In the genomic region with DNA sequence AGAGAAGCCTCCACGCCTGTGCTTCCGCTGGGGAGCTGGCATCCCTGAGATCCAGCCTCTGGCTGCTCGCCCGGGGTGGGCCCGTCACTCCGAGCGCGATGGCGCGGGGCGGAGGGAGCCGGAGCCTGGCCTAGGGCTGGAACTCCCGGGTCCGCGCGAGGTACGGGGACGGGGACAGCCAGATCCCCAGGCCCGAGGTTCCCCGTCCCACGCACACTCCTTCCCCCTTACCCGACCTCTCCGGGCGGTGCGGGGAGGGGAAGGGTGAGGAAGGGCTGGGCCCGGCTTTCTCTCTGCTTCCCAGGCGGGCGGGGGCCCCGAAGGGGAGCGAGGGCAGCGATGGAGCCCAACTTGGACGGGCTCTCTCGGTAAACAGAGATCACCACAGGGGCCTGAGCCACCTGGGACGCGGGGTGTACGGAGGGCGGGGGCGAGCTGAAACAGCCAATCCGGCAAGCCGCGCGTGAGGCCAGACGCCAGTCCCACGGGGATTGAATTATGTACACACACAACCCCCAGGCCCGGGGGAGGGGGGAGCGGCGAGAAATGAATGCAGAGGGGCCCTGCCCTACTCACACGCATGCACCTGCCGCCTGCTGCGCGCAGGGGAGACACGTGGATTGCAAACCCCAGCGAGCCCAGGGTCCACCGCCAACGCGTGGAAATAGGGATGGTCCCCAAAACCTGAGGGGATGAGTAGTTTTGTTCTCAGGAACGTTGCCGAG, we compare ENCODE assay signal across 8 cellular contexts. TPM values are rescaled to one million over a fixed set of nuclear protein-coding genes. Genes with fewer than 3 reads are reported as not detected.
A peak's percentile ranks its signal among the peaks of the same experiment; 100 is the strongest.
DNase-seq lines count a peak whose midpoint lies in the region; ATAC-seq, FAIRE-seq and TF ChIP-seq lines count a peak whose summit lies in the region.

A gene with protein sequence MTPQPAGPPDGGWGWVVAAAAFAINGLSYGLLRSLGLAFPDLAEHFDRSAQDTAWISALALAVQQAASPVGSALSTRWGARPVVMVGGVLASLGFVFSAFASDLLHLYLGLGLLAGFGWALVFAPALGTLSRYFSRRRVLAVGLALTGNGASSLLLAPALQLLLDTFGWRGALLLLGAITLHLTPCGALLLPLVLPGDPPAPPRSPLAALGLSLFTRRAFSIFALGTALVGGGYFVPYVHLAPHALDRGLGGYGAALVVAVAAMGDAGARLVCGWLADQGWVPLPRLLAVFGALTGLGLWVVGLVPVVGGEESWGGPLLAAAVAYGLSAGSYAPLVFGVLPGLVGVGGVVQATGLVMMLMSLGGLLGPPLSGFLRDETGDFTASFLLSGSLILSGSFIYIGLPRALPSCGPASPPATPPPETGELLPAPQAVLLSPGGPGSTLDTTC (minus strand): TSS at position 549 of the 725 bp plus-strand sequence. CDS start 579 bp downstream, outside the sequence.

- H3K9me3 ChIP-seq in ascending aorta: no peaks in the 10 kb centered on the region

- FAIRE-seq in GM19239 (lab: Jason Lieb, UNC): no peak

- H3K36me3 ChIP-seq in ascending aorta: no peaks in the 10 kb centered on the region

- H3K4me3 ChIP-seq in ascending aorta: peak within 1 kb of the TSS; percentile 43 to 63

- no peak for ATAC-seq in HG02763 (IDR thresholded peaks at IDR 0.05; ENCODE audit: unreplicated experiment)

- peaks cover 7% of the 10 kb centered on the region for H3K27me3 ChIP-seq in ascending aorta

- TF ChIP-seq CTCF in ascending aorta (IDR thresholded peaks at IDR 0.05): no peak

- H3K4me1 ChIP-seq in ascending aorta: peaks cover 12 to 22% of the 10 kb centered on the region in 2 donors

- intact Hi-C loops in ascending aorta (cut with DNase I): loop anchor here (2.0 kb wide), 1 partner anchor 93 kb away; no protein-coding TSS in a partner anchor

- DNase-seq in Daoy (ENCODE audit: low read depth) (peak; percentile 43), NCI-H2171 treated with DMSO at 0.1 percent for 48 hours (lab: John Stamatoyannopoulos, UW) (peak; percentile 92), ascending aorta (ENCODE audit: low spot score in 2 of 2) (no peak), iPS-NIHi11 (ENCODE audit: low spot score) (peak; percentile 52), GM19239 (ENCODE audit: insufficient read length, low spot score) (no peak), glomerular visceral epithelial cell (ENCODE audit: extremely low spot score) (no peak)
- peak; percentile 59 for DNase-seq in stimulated activated CD4-positive, alpha-beta T cell treated with anti-CD3 and anti-CD28 coated beads, Interleukin-15, amount 100 ng/mL, for 24 hours

- H3K27ac ChIP-seq in ascending aorta: no peak within 1 kb of the TSS

RNA-seq across cellular contexts. Expression of the gene that starts here (rescaled TPM):
- total RNA-seq in Daoy (2014; rRNA removed; shearing (Covaris generic)): not detected in 2 replicates
- not detected for total RNA-seq in ascending aorta

Comparison
In these comparisons a context has a peak if more than half of its experiments do, and no peak if none do; other contexts are left out.
1. Peak in DNase-seq in Daoy; RNA of the gene not detected or under 1 TPM.
2. DNase-seq: peak in NCI-H2171 treated with DMSO at 0.1 percent for 48 hours (single experiment), iPS-NIHi11 (single experiment) and stimulated activated CD4-positive, alpha-beta T cell treated with anti-CD3 and anti-CD28 coated beads, Interleukin-15, amount 100 ng/mL, for 24 hours (single experiment); none in ascending aorta (0 of 2), GM19239 (single experiment) and glomerular visceral epithelial cell (single experiment).